1 cellular context compared by ENCODE assay signal in the genomic region with DNA sequence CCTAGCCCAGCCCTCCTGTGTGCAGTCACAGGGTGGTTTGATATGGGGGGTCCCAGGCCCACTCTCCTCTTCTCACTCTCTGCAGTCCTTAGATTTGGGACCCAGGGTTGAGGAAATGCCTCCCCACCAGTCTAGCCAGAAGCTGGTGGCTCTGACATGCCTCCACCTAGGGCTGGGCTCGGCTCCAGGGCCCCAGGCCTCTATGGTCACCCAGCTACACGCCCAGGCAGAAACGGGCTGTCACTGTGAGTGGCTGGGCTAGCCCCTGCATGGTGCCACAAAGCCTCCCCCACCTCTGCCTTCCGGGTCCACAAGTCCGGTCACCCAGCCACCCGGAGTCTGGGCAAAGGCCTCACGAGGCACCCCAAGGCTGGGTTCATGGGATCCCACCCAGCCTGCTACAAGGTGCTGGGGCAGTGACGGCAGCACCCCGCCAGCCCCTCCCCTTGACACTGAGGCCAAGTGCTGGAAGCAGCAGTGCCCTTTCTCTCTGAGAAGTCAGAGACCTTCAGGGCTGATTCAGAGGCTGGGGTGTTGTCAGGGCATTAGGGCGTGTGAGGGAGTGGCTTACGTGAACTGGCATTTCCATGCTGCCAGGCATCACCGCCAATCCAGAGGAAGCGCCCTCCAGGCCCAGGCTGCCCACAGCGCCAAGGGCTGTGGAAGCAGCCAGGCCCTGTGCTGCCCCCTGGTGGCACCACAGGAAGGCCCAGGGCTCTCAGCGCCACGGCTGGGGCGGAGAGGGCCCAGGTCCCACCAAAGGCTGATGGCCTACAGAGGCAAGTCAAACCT.
A peak's percentile ranks its signal among the peaks of the same experiment; 100 is the strongest.
TF ChIP-seq lines count a peak whose summit lies in the region.

No MANE protein-coding gene starts in this region.

TF ChIP-seq in K562, 482 proteins besides CTCF, POLR2A, EP300 and RAD21 (continued from another document):
- TF ChIP-seq, protein P1, sequence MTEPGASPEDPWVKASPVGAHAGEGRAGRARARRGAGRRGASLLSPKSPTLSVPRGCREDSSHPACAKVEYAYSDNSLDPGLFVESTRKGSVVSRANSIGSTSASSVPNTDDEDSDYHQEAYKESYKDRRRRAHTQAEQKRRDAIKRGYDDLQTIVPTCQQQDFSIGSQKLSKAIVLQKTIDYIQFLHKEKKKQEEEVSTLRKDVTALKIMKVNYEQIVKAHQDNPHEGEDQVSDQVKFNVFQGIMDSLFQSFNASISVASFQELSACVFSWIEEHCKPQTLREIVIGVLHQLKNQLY (CRISPR knock-in tag; conservative IDR thresholded peaks at IDR 0.05), result no peak
- no peak for TF ChIP-seq ZNF311 (CRISPR knock-in tag; IDR thresholded peaks at IDR 0.05)
- peak; percentile 29; the same call in 1 of the 2 replicates for TF ChIP-seq SP1 (CRISPR knock-in tag; IDR thresholded peaks at IDR 0.05)
- no peak for TF ChIP-seq FOXM1 (IDR thresholded peaks at IDR 0.05; ENCODE audit: low read depth)
- TF ChIP-seq FOXM1 (CRISPR knock-in tag; IDR thresholded peaks at IDR 0.05; ENCODE audit: low read depth), result no peak
- TF ChIP-seq XRCC5 (IDR thresholded peaks at IDR 0.05; ENCODE audit: low read depth, low read length), result peak; percentile 91; the same call in 1 of the 2 replicates
- TF ChIP-seq RUNX1 (IDR thresholded peaks at IDR 0.05; ENCODE audit: low read depth), result no peak
- no peak for TF ChIP-seq ZNF77 (CRISPR knock-in tag; IDR thresholded peaks at IDR 0.05)
- no peak for TF ChIP-seq ASH1L (IDR thresholded peaks at IDR 0.05; ENCODE audit: borderline replicate concordance, low read depth, partially characterized antibody)
- no peak for TF ChIP-seq ZBTB5 (IDR thresholded peaks at IDR 0.05)
- no peak for TF ChIP-seq ILK (tag; IDR thresholded peaks at IDR 0.05; ENCODE audit: borderline replicate concordance, low read depth)
- no peak for TF ChIP-seq GTF2E2 (tag; IDR thresholded peaks at IDR 0.05)
- TF ChIP-seq, protein P2, sequence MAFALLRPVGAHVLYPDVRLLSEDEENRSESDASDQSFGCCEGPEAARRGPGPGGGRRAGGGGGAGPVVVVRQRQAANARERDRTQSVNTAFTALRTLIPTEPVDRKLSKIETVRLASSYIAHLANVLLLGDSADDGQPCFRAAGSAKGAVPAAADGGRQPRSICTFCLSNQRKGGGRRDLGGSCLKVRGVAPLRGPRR (CRISPR knock-in tag; IDR thresholded peaks at IDR 0.05), result no peak
- TF ChIP-seq HBP1 (CRISPR knock-in tag; IDR thresholded peaks at IDR 0.05), result peak; percentile 64; the same call in 1 of the 2 replicates
- TF ChIP-seq ZNF764 (CRISPR knock-in tag; IDR thresholded peaks at IDR 0.05; ENCODE audit: low read depth), result 0 out of 2 replicates have a peak, but pooled peaks have one; percentile 31
- TF ChIP-seq, protein P3, sequence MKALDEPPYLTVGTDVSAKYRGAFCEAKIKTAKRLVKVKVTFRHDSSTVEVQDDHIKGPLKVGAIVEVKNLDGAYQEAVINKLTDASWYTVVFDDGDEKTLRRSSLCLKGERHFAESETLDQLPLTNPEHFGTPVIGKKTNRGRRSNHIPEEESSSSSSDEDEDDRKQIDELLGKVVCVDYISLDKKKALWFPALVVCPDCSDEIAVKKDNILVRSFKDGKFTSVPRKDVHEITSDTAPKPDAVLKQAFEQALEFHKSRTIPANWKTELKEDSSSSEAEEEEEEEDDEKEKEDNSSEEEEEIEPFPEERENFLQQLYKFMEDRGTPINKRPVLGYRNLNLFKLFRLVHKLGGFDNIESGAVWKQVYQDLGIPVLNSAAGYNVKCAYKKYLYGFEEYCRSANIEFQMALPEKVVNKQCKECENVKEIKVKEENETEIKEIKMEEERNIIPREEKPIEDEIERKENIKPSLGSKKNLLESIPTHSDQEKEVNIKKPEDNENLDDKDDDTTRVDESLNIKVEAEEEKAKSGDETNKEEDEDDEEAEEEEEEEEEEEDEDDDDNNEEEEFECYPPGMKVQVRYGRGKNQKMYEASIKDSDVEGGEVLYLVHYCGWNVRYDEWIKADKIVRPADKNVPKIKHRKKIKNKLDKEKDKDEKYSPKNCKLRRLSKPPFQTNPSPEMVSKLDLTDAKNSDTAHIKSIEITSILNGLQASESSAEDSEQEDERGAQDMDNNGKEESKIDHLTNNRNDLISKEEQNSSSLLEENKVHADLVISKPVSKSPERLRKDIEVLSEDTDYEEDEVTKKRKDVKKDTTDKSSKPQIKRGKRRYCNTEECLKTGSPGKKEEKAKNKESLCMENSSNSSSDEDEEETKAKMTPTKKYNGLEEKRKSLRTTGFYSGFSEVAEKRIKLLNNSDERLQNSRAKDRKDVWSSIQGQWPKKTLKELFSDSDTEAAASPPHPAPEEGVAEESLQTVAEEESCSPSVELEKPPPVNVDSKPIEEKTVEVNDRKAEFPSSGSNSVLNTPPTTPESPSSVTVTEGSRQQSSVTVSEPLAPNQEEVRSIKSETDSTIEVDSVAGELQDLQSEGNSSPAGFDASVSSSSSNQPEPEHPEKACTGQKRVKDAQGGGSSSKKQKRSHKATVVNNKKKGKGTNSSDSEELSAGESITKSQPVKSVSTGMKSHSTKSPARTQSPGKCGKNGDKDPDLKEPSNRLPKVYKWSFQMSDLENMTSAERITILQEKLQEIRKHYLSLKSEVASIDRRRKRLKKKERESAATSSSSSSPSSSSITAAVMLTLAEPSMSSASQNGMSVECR (CRISPR knock-in tag; IDR thresholded peaks at IDR 0.05), result peak; percentile 13; the same call in 1 of the 2 replicates
